21 cellular contexts compared by ENCODE assay signal in the genomic region with DNA sequence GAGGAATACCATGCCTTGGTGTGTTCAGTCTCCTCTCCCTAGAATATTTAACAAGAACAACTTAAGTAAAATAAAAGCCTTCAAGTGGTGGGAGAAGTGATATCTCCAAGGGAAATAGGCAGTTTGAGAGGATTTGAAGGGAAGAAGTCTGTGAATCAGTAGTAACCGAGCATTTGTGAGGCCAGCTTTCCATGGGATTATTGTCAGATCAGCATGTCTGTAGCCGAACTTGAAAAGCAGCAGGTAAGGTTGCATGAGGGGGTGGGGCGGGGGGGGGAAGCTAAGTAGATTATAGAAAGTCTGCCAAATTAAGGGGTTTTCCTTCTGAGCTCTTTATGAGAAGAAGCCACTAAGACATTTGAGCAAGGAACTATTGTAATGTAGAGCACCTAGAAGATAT.
"Had no signal": no experiment of that assay in that cellular context is flagged by ENCODE, and none has a peak within 500 bp of the region (broad histone marks: within the 10 kb centered on the region; RNA-seq: fewer than 3 reads in every experiment).

No MANE protein-coding gene starts in this region.

- H3K4me1 ChIP-seq: colonic mucosa, right atrium auricular region, suprapubic skin, tibial artery, upper lobe of right lung, vagina had no signal

- DNase-seq: colonic mucosa; dermis blood vessel endothelial cell; foreskin melanocyte; head of caudate nucleus; left colon; left ventricle myocardium superior; mesenchymal stem cell; midbrain; stimulated activated CD4-positive, alpha-beta T cell treated with anti-CD3 and anti-CD28 coated beads, Interleukin-4, amount 100 ng/mL, for 1 hour; stimulated activated CD8-positive, alpha-beta memory T cell treated with anti-CD3 and anti-CD28 coated beads, Interleukin-4, amount 100 ng/mL, for 48 hours; stimulated activated naive CD8-positive, alpha-beta T cell treated with anti-CD3 and anti-CD28 coated beads, Interleukin-15, Interleukin-2, amounts not matched to agents 100 U/mL and 50 U/mL, for 24 hours; tibial artery; upper lobe of right lung had no signal

- H3K9me3 ChIP-seq: colonic mucosa, right atrium auricular region, suprapubic skin, tibial artery, upper lobe of right lung, vagina had no signal

- H3K27me3 ChIP-seq: colonic mucosa, hepatocyte, right atrium auricular region, suprapubic skin, tibial artery, upper lobe of right lung, vagina had no signal

- H3K36me3 Mint-ChIP-seq: natural killer cell treated with Interleukin-12 subunit alpha and Interleukin-12 subunit beta and Interleukin-15 and Interleukin-18, amount 100 ng/mL, for 72 hours; stimulated activated effector memory CD8-positive, alpha-beta T cell treated with anti-CD3 and anti-CD28 coated beads, Interleukin-12 subunit alpha, Interleukin-12 subunit beta, amount 100 ng/mL, for 72 hours had no signal

- H3K27ac Mint-ChIP-seq: natural killer cell treated with Interleukin-12 subunit alpha and Interleukin-12 subunit beta and Interleukin-15 and Interleukin-18, amount 100 ng/mL, for 72 hours; stimulated activated effector memory CD8-positive, alpha-beta T cell treated with anti-CD3 and anti-CD28 coated beads, Interleukin-12 subunit alpha, Interleukin-12 subunit beta, amount 100 ng/mL, for 72 hours had no signal

- H3K27ac ChIP-seq: colonic mucosa, hepatocyte, right atrium auricular region, suprapubic skin, tibial artery, upper lobe of right lung, vagina had no signal

- H3K4me3 Mint-ChIP-seq: natural killer cell treated with Interleukin-12 subunit alpha and Interleukin-12 subunit beta and Interleukin-15 and Interleukin-18, amount 100 ng/mL, for 72 hours; stimulated activated effector memory CD8-positive, alpha-beta T cell treated with anti-CD3 and anti-CD28 coated beads, Interleukin-12 subunit alpha, Interleukin-12 subunit beta, amount 100 ng/mL, for 72 hours had no signal

- H3K27me3 Mint-ChIP-seq: natural killer cell treated with Interleukin-12 subunit alpha and Interleukin-12 subunit beta and Interleukin-15 and Interleukin-18, amount 100 ng/mL, for 72 hours had no signal

- H3K36me3 ChIP-seq: colonic mucosa, right atrium auricular region, suprapubic skin, tibial artery, upper lobe of right lung, vagina had no signal

- H2AFZ ChIP-seq: hepatocyte had no signal

- H3K4me2 ChIP-seq: hepatocyte, smooth muscle cell had no signal

- H3K4me1 Mint-ChIP-seq: stimulated activated effector memory CD8-positive, alpha-beta T cell treated with anti-CD3 and anti-CD28 coated beads, Interleukin-12 subunit alpha, Interleukin-12 subunit beta, amount 100 ng/mL, for 72 hours had no signal

- ATAC-seq: left colon; left ventricle myocardium superior; natural killer cell treated with Interleukin-12 subunit alpha and Interleukin-12 subunit beta and Interleukin-15 and Interleukin-18, amount 100 ng/mL, for 72 hours; stimulated activated effector memory CD8-positive, alpha-beta T cell treated with anti-CD3 and anti-CD28 coated beads, Interleukin-12 subunit alpha, Interleukin-12 subunit beta, amount 100 ng/mL, for 72 hours; stimulated activated naive CD8-positive, alpha-beta T cell treated with anti-CD3 and anti-CD28 coated beads, Interleukin-15, Interleukin-2, amounts not matched to agents 100 U/mL and 50 U/mL, for 24 hours; upper lobe of right lung had no signal

- H3K4me3 ChIP-seq: colonic mucosa, hepatocyte, lung, right atrium auricular region, smooth muscle cell, suprapubic skin, tibial artery, upper lobe of right lung, vagina had no signal

- H3K79me2 ChIP-seq: hepatocyte had no signal
